Comparison of ENCODE assay signal across 30 cellular contexts in the genomic region with DNA sequence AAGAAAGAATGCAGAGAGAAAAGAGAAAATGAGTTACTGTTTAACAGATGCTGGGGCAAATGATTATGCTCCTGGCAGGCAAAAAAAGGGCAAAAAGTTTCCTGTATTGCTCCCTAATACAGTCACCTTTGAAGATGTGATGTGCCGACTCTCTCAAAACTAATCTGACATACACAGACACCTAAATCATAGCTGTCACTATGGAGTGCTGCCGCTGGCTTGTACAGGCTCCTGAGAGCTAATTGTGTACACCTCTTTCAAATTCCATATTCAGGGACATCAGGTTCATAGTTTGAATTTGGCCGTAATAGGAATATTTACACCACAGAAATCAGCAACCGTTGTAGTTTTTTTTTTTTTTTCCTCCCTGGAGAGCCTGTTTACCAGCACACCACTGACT.
"Had no signal": no experiment of that assay in that cellular context is flagged by ENCODE, and none has a peak within 500 bp of the region (broad histone marks: within the 10 kb centered on the region; RNA-seq: fewer than 3 reads in every experiment).

No MANE protein-coding gene starts in this region.

- ATAC-seq: activated CD4-positive, alpha-beta T cell treated with anti-CD3 and anti-CD28 coated beads for 36 hours; activated CD8-positive, alpha-beta memory T cell treated with anti-CD3 and anti-CD28 coated beads, Interleukin-2, amount 10 ng/mL, durations not matched to agents 7 days and 5 days; activated CD8-positive, alpha-beta T cell treated with anti-CD3 and anti-CD28 coated beads, Interleukin-2, amount 10 ng/mL, durations not matched to agents 7 days and 5 days; activated naive CD8-positive, alpha-beta T cell treated with anti-CD3 and anti-CD28 coated beads, Interleukin-2, amount 50 U/mL, for 24 hours; body of pancreas; esophagus mucosa; heart right ventricle had no signal

- H3K4me1 Mint-ChIP-seq: activated CD4-positive, alpha-beta T cell treated with anti-CD3 and anti-CD28 coated beads for 36 hours; activated CD4-positive, alpha-beta T cell treated with anti-CD3 and anti-CD28 coated beads, Interleukin-2, amount 10 ng/mL, durations not matched to agents 24 days and 14 days; activated CD8-positive, alpha-beta memory T cell treated with anti-CD3 and anti-CD28 coated beads, Interleukin-2, amount 10 ng/mL, durations not matched to agents 7 days and 5 days; activated naive CD4-positive, alpha-beta T cell treated with anti-CD3 and anti-CD28 coated beads, Interleukin-2, amount 50 U/mL, for 24 hours; activated naive CD8-positive, alpha-beta T cell treated with anti-CD3 and anti-CD28 coated beads for 36 hours; activated naive CD8-positive, alpha-beta T cell treated with anti-CD3 and anti-CD28 coated beads, Interleukin-2, amount 50 U/mL, for 24 hours had no signal

- H3K27ac Mint-ChIP-seq: activated CD4-positive, alpha-beta memory T cell treated with anti-CD3 and anti-CD28 coated beads for 36 hours; activated CD4-positive, alpha-beta T cell treated with anti-CD3 and anti-CD28 coated beads for 36 hours; activated CD4-positive, alpha-beta T cell treated with anti-CD3 and anti-CD28 coated beads, Interleukin-2, amount 10 ng/mL, durations not matched to agents 24 days and 14 days; activated CD8-positive, alpha-beta memory T cell treated with anti-CD3 and anti-CD28 coated beads, Interleukin-2, amount 10 ng/mL, durations not matched to agents 7 days and 5 days; activated CD8-positive, alpha-beta T cell treated with anti-CD3 and anti-CD28 coated beads, Interleukin-2, amount 10 ng/mL, durations not matched to agents 7 days and 5 days; activated naive CD4-positive, alpha-beta T cell treated with anti-CD3 and anti-CD28 coated beads for 36 hours; activated naive CD4-positive, alpha-beta T cell treated with anti-CD3 and anti-CD28 coated beads, Interleukin-2, amount 50 U/mL, for 24 hours; activated naive CD8-positive, alpha-beta T cell treated with anti-CD3 and anti-CD28 coated beads for 36 hours; activated naive CD8-positive, alpha-beta T cell treated with anti-CD3 and anti-CD28 coated beads, Interleukin-2, amount 50 U/mL, for 24 hours; activated T-helper 1 cell treated with anti-CD3 and anti-CD28 coated beads, Interleukin-12 subunit alpha, Interleukin-12 subunit beta, Interleukin-2, Interleukin-4 antibody, amounts not matched to agents 30 ng/mL and 10 ng/mL and 1 ng/mL, durations not matched to agents 14 hours and 24 hours and 36 hours; activated T-helper 2 cell treated with anti-CD3 and anti-CD28 coated beads, Interferon-gamma antibody, Interleukin-2, Interleukin-4, amounts not matched to agents 10 μg/mL and 5 μg/mL and 100 μg/mL, durations not matched to agents 14 hours and 24 hours and 36 hours had no signal

- H3K9me3 Mint-ChIP-seq: activated CD4-positive, alpha-beta memory T cell treated with anti-CD3 and anti-CD28 coated beads for 36 hours; activated CD4-positive, alpha-beta T cell treated with anti-CD3 and anti-CD28 coated beads, Interleukin-2, amount 10 ng/mL, durations not matched to agents 24 days and 14 days; activated naive CD4-positive, alpha-beta T cell treated with anti-CD3 and anti-CD28 coated beads for 36 hours; activated naive CD4-positive, alpha-beta T cell treated with anti-CD3 and anti-CD28 coated beads, Interleukin-2, amount 50 U/mL, for 24 hours; activated naive CD8-positive, alpha-beta T cell treated with anti-CD3 and anti-CD28 coated beads for 36 hours; activated naive CD8-positive, alpha-beta T cell treated with anti-CD3 and anti-CD28 coated beads, Interleukin-2, amount 50 U/mL, for 24 hours; activated T-helper 1 cell treated with anti-CD3 and anti-CD28 coated beads, Interleukin-12 subunit alpha, Interleukin-12 subunit beta, Interleukin-2, Interleukin-4 antibody, amounts not matched to agents 30 ng/mL and 10 ng/mL and 1 ng/mL, durations not matched to agents 14 hours and 24 hours and 36 hours; activated T-helper 2 cell treated with anti-CD3 and anti-CD28 coated beads, Interferon-gamma antibody, Interleukin-2, Interleukin-4, amounts not matched to agents 10 μg/mL and 5 μg/mL and 100 μg/mL, durations not matched to agents 14 hours and 24 hours and 36 hours had no signal

- H3K27me3 Mint-ChIP-seq: activated CD4-positive, alpha-beta memory T cell treated with anti-CD3 and anti-CD28 coated beads for 36 hours; activated CD4-positive, alpha-beta T cell treated with anti-CD3 and anti-CD28 coated beads for 36 hours; activated CD4-positive, alpha-beta T cell treated with anti-CD3 and anti-CD28 coated beads, Interleukin-2, amount 10 ng/mL, durations not matched to agents 24 days and 14 days; activated naive CD4-positive, alpha-beta T cell treated with anti-CD3 and anti-CD28 coated beads, Interleukin-2, amount 50 U/mL, for 24 hours; activated naive CD8-positive, alpha-beta T cell treated with anti-CD3 and anti-CD28 coated beads for 36 hours; activated naive CD8-positive, alpha-beta T cell treated with anti-CD3 and anti-CD28 coated beads, Interleukin-2, amount 50 U/mL, for 24 hours had no signal

- H3K27me3 ChIP-seq: adrenal gland, body of pancreas, colonic mucosa, heart right ventricle had no signal

- DNase-seq: activated CD4-positive, alpha-beta memory T cell treated with anti-CD3 and anti-CD28 coated beads for 36 hours; activated CD4-positive, alpha-beta T cell treated with anti-CD3 and anti-CD28 coated beads for 36 hours; activated CD4-positive, alpha-beta T cell treated with anti-CD3 and anti-CD28 coated beads, Interleukin-2, amount 10 ng/mL, durations not matched to agents 24 days and 14 days; activated CD4-positive, CD25-positive, alpha-beta regulatory T cell; activated CD4-positive, CD25-positive, alpha-beta regulatory T cell treated with anti-CD3 and anti-CD28 coated beads, Interleukin-2, amount 50 U/mL, for 72 hours; activated CD8-positive, alpha-beta memory T cell treated with anti-CD3 and anti-CD28 coated beads, Interleukin-2, amount 10 ng/mL, durations not matched to agents 7 days and 5 days; activated CD8-positive, alpha-beta memory T cell treated with anti-CD3 and anti-CD28 coated beads, Interleukin-2, amount 50 U/mL, for 4 hours; activated CD8-positive, alpha-beta T cell treated with anti-CD3 and anti-CD28 coated beads, Interleukin-2, amount 10 ng/mL, durations not matched to agents 7 days and 5 days; activated effector memory CD4-positive, alpha-beta T cell treated with anti-CD3 and anti-CD28 coated beads, Interleukin-2, amount 50 U/mL, for 16 hours; activated naive CD4-positive, alpha-beta T cell treated with anti-CD3 and anti-CD28 coated beads for 36 hours; activated naive CD8-positive, alpha-beta T cell treated with anti-CD3 and anti-CD28 coated beads for 36 hours; activated naive CD8-positive, alpha-beta T cell treated with anti-CD3 and anti-CD28 coated beads, Interleukin-2, amount 50 U/mL, for 24 hours; activated T-cell treated with anti-CD3 and anti-CD28 coated beads, Interleukin-2, amount 50 U/mL, for 1 hour; activated T-cell treated with anti-CD3 and anti-CD28 coated beads, Interleukin-2, amount 50 U/mL, for 48 hours; adrenal gland; amygdala; aorta; body of pancreas; central memory CD4-positive, alpha-beta T cell; cerebellar nuclear complex; colonic mucosa; effector CD8-positive, alpha-beta T cell; foreskin fibroblast; glutamatergic neuron; heart right ventricle; T-helper 2 cell had no signal

- H3K36me3 ChIP-seq: adrenal gland, colonic mucosa, heart right ventricle had no signal

- H3K9me3 ChIP-seq: adrenal gland, body of pancreas, colonic mucosa had no signal

- H3K4me1 ChIP-seq: adrenal gland, body of pancreas, colonic mucosa, heart right ventricle had no signal

- H3K4me3 ChIP-seq: adrenal gland, body of pancreas, colonic mucosa, heart right ventricle had no signal

- H3K36me3 Mint-ChIP-seq: activated CD4-positive, alpha-beta memory T cell treated with anti-CD3 and anti-CD28 coated beads for 36 hours; activated CD8-positive, alpha-beta memory T cell treated with anti-CD3 and anti-CD28 coated beads, Interleukin-2, amount 10 ng/mL, durations not matched to agents 7 days and 5 days; activated naive CD8-positive, alpha-beta T cell treated with anti-CD3 and anti-CD28 coated beads for 36 hours had no signal

- H3K4me3 Mint-ChIP-seq: activated CD4-positive, alpha-beta memory T cell treated with anti-CD3 and anti-CD28 coated beads for 36 hours; activated CD4-positive, alpha-beta T cell treated with anti-CD3 and anti-CD28 coated beads for 36 hours; activated CD4-positive, alpha-beta T cell treated with anti-CD3 and anti-CD28 coated beads, Interleukin-2, amount 10 ng/mL, durations not matched to agents 24 days and 14 days; activated CD8-positive, alpha-beta memory T cell treated with anti-CD3 and anti-CD28 coated beads, Interleukin-2, amount 10 ng/mL, durations not matched to agents 7 days and 5 days; activated CD8-positive, alpha-beta T cell treated with anti-CD3 and anti-CD28 coated beads, Interleukin-2, amount 10 ng/mL, durations not matched to agents 7 days and 5 days; activated naive CD4-positive, alpha-beta T cell treated with anti-CD3 and anti-CD28 coated beads for 36 hours; activated naive CD4-positive, alpha-beta T cell treated with anti-CD3 and anti-CD28 coated beads, Interleukin-2, amount 50 U/mL, for 24 hours; activated naive CD8-positive, alpha-beta T cell treated with anti-CD3 and anti-CD28 coated beads for 36 hours; activated naive CD8-positive, alpha-beta T cell treated with anti-CD3 and anti-CD28 coated beads, Interleukin-2, amount 50 U/mL, for 24 hours; activated T-helper 1 cell treated with anti-CD3 and anti-CD28 coated beads, Interleukin-12 subunit alpha, Interleukin-12 subunit beta, Interleukin-2, Interleukin-4 antibody, amounts not matched to agents 30 ng/mL and 10 ng/mL and 1 ng/mL, durations not matched to agents 14 hours and 24 hours and 36 hours had no signal
